8 cellular contexts compared by ENCODE assay signal in genomic region chr10:70815504-70816219, GRCh38. TPM values are rescaled to one million over a fixed set of nuclear protein-coding genes. Genes with fewer than 3 reads are reported as not detected.
A peak's percentile ranks its signal among the peaks of the same experiment; 100 is the strongest.
DNase-seq lines count a peak whose midpoint lies in the region; ATAC-seq, FAIRE-seq and TF ChIP-seq lines count a peak whose summit lies in the region.

SGPL1 (plus strand) TSS chr10:70815948; CDS start chr10:70816854, 906 bp downstream.

- H3K27ac ChIP-seq in A549, result peak within 1 kb of the TSS; percentile 95 to 97

- TF ChIP-seq EP300 in A549 (IDR thresholded peaks at IDR 0.05), result no peak

- TF ChIP-seq CTCF in A549 (IDR thresholded peaks at IDR 0.05), result peak; percentile 94
- TF ChIP-seq CTCF in kidney epithelial cell (IDR thresholded peaks at IDR 0.05; ENCODE audit: insufficient read depth, low read length, poor library complexity, severe bottlenecking), result peak; percentile 75

- H3K36me3 ChIP-seq in kidney epithelial cell (ENCODE audit: control insufficient read depth, insufficient read depth, low read length), result no peaks in the 10 kb centered on the region

- CTCF ChIA-PET in A549 (lab: Yijun Ruan, JAX), result interaction anchor here (0.6 to 5.6 kb wide), 22 partner anchors 9 to 434 kb away, joined by 3 to 48 read pairs (median 4); partner anchors contain the start of gene PCBD1

- H3K4me1 ChIP-seq in A549, result peaks cover 11% of the 10 kb centered on the region

- POLR2A ChIA-PET in A549 (lab: Yijun Ruan, JAX), result interaction anchor here (1.1 to 1.6 kb wide), 3 partner anchors 17 to 34 kb away, joined by 4 to 10 read pairs (median 6); no protein-coding TSS in a partner anchor

- H3K9me3 ChIP-seq in A549, result no peaks in the 10 kb centered on the region

- 18% methylated on average over 5 of the region's 58 CpGs for WGBS in A549 (ENCODE audit: missing lambda C conversion rate)

- peaks cover 3% of the 10 kb centered on the region for H3K27me3 ChIP-seq in kidney epithelial cell (ENCODE audit: control insufficient read depth, insufficient read depth, low read length)

- H3K4me2 ChIP-seq in A549, result peak within 1 kb of the TSS; percentile 90

- TF ChIP-seq POLR2A in A549 (IDR thresholded peaks at IDR 0.05; ENCODE audit: low read length) (peak; percentile 66), GM18505 (IDR thresholded peaks at IDR 0.05; ENCODE audit: borderline replicate concordance, extremely low read depth, insufficient read depth, insufficient read length) (peak; percentile 75)

- ATAC-seq in A549, result peak; percentile 82 to 85
- peak; percentile 90 for ATAC-seq in GM18505 (IDR thresholded peaks at IDR 0.05; ENCODE audit: unreplicated experiment)
- peak; percentile 80 for ATAC-seq in HG02973 (IDR thresholded peaks at IDR 0.05; ENCODE audit: unreplicated experiment)

- TF ChIP-seq RAD21 in A549 (conservative IDR thresholded peaks at IDR 0.05 in 1 of 2, IDR thresholded peaks at IDR 0.05 in 1 of 2), result peak; percentile 75 to 91

- no peak for FAIRE-seq in A549 (lab: Jason Lieb, UNC)

- DNase-seq in A549 (ENCODE audit: low read depth in 1 of 2, low spot score in 1 of 2) (peak; percentile 81 to 93), NCI-H2171 (lab: John Stamatoyannopoulos, UW) (peak; percentile 39), cerebellum (ENCODE audit: low spot score) (peak; percentile 87), kidney epithelial cell (ENCODE audit: low read depth) (peak; percentile 23)
- peak; percentile 77 for DNase-seq in activated CD4-positive, alpha-beta T cell treated with anti-CD3 and anti-CD28 coated beads for 1 hour
- DNase-seq in stimulated activated CD4-positive, alpha-beta T cell treated with anti-CD3 and anti-CD28 coated beads, Interleukin-15, amount 100 ng/mL, for 24 hours, result peak; percentile 90

- peak within 1 kb of the TSS; percentile 64 for H3K4me3 ChIP-seq in A549
- H3K4me3 ChIP-seq in kidney epithelial cell (ENCODE audit: low read depth, low read length), result peak within 1 kb of the TSS; percentile 63

TF ChIP-seq in A549, 52 proteins besides CTCF, POLR2A, EP300 and RAD21:
- TF ChIP-seq EHMT2 (IDR thresholded peaks at IDR 0.05; ENCODE audit: low read depth), result no peak
- peak; percentile 84 for TF ChIP-seq PHF8 (IDR thresholded peaks at IDR 0.05; ENCODE audit: borderline replicate concordance, low read depth)
- no peak for TF ChIP-seq KDM5A (IDR thresholded peaks at IDR 0.05)
- TF ChIP-seq HOXB5 (CRISPR knock-in tag; IDR thresholded peaks at IDR 0.05), result peak; percentile 59; the same call in 1 of the 2 replicates
- TF ChIP-seq RFX5 (IDR thresholded peaks at IDR 0.05), result no peak
- TF ChIP-seq ZC3H11A (IDR thresholded peaks at IDR 0.05), result no peak
- no peak for TF ChIP-seq CHD4 (IDR thresholded peaks at IDR 0.05; ENCODE audit: borderline replicate concordance)
- peak; percentile 63; the same call in 1 of the 2 replicates for TF ChIP-seq EHF (CRISPR knock-in tag; IDR thresholded peaks at IDR 0.05)
- no peak; the same call in 1 of the 2 replicates for TF ChIP-seq MYC (IDR thresholded peaks at IDR 0.05; ENCODE audit: borderline replicate concordance, low read length)
- no peak for TF ChIP-seq NFE2L2 (conservative IDR thresholded peaks at IDR 0.05; ENCODE audit: low read length)
- TF ChIP-seq MAFK (IDR thresholded peaks at IDR 0.05; ENCODE audit: partially characterized antibody), result no peak
- no peak for TF ChIP-seq BHLHE40 (IDR thresholded peaks at IDR 0.05; ENCODE audit: low read depth, low read length)
- TF ChIP-seq JUN (IDR thresholded peaks at IDR 0.05), result peak in 1 of 2 experiments; percentile 62; a peak in 1 of 5 replicates
- TF ChIP-seq SMC3 (IDR thresholded peaks at IDR 0.05), result peak; percentile 76
TF ChIP-seq in A549: peak in this region for 5.

RNA-seq across cellular contexts. Expression of gene SGPL1, which starts in this region (rescaled TPM):
- polyA plus RNA-seq in A549 (2011; rRNA removed) (49.8 and 58.5 TPM in 2 replicates), A549 (2017; fragmentation: RNase III; extraction: RNeasy Plus Mini Kit Qiagen cat#74134 plus additional on column Dnase treatment) (31.2 to 35.2 TPM (median 32.2 TPM) in 3 replicates)
- polyA plus RNA-seq in A549 (2012; cell fraction: cytosol; rRNA removed), result 11.8 and 15.6 TPM in 2 replicates
- 11.6 and 19.1 TPM in 2 replicates for polyA plus RNA-seq in A549 (2012; cell fraction: nucleus; rRNA removed)
- polyA minus RNA-seq in A549 (2011; rRNA and poly(A)+ RNA removed), result 79.3 and 81.9 TPM in 2 replicates
- total RNA-seq in cerebellum (47.5 TPM), kidney epithelial cell (82.7 and 83.5 TPM in 2 replicates)

Comparison
In these comparisons a context has a peak if more than half of its experiments do, and no peak if none do; other contexts are left out.
1. Peak in every context shown above with its lines: DNase-seq, ATAC-seq, H3K4me3 ChIP-seq and H3K27ac ChIP-seq.
2. DNase-seq: peak in every context shown above with its lines; median percentile 90 in stimulated activated CD4-positive, alpha-beta T cell treated with anti-CD3 and anti-CD28 coated beads, Interleukin-15, amount 100 ng/mL, for 24 hours; 87 in A549; 87 in cerebellum; 77 in activated CD4-positive, alpha-beta T cell treated with anti-CD3 and anti-CD28 coated beads for 1 hour; 39 in NCI-H2171; 23 in kidney epithelial cell.